18 cellular contexts compared by ENCODE assay signal in genomic region chr3:170486398-170486797, GRCh38.
DNase-seq lines count a peak whose midpoint lies in the region; ATAC-seq and TF ChIP-seq lines count a peak whose summit lies in the region.
"Had no signal": no experiment of that assay in that cellular context is flagged by ENCODE, and none has a peak within 500 bp of the region (broad histone marks: within the 10 kb centered on the region; RNA-seq: fewer than 3 reads in every experiment).

No MANE protein-coding gene starts in this region.

- H2AK9ac ChIP-seq in IMR-90 (replicated peaks; ENCODE audit: low read depth, low read length, poor library complexity) = no peak overlapping the region

- in situ Hi-C loops in IMR-90 (cut with MboI; ENCODE audit: low sequenced_read_pairs) = no loop called here

- 80% methylated on average over 1 of the region's 9 CpGs; no CpG with 5 or more reads in 1 of the 2 experiments for WGBS in IMR-90 (ENCODE audit: extremely low coverage in 2 of 2, insufficient read length in 1 of 2), 2 experiments

- no peak for ATAC-seq in IMR-90 (ENCODE audit: low read depth)
- no peak for ATAC-seq in HG02798 (IDR thresholded peaks at IDR 0.05; ENCODE audit: poor library complexity, unreplicated experiment)
- ATAC-seq: CD8-positive, alpha-beta T cell; GM12878 had no signal

- H3K4me2 ChIP-seq in IMR-90 (ENCODE audit: low read depth, low read length) = no peak overlapping the region
- H3K4me2 ChIP-seq: BLaER1 treated with 17β-estradiol and CSF1 and Interleukin-3, amounts not matched to agents 10 nM and 100 nM had no signal

- TF ChIP-seq CTCF in IMR-90 (conservative IDR thresholded peaks at IDR 0.05; ENCODE audit: low read depth, low read length) (no peak), BE2C (IDR thresholded peaks at IDR 0.05; ENCODE audit: low read depth, low read length) (no peak)

- no peak overlapping the region for H3K56ac ChIP-seq in IMR-90 (ENCODE audit: extremely low read depth, insufficient read depth, low read length)

- H3K4me3 ChIP-seq in IMR-90 (ENCODE audit: insufficient read depth, low read depth, low read length) = no peak overlapping the region
- H3K4me3 ChIP-seq in BE2C (ENCODE audit: low read depth, low read length) = no peak overlapping the region
- H3K4me3 ChIP-seq: BLaER1 treated with 17β-estradiol and CSF1 and Interleukin-3, amounts not matched to agents 10 nM and 100 nM; GM12878 had no signal

- TF ChIP-seq RAD21 in IMR-90 (IDR thresholded peaks at IDR 0.05; ENCODE audit: low read length) = no peak

- BruUV-seq in IMR-90 (replicated peaks; lab: Mats Ljungman, UMichigan) = no TSS peak

- H4K20me1 ChIP-seq in IMR-90 (ENCODE audit: insufficient read depth, low read length) = no peaks in the 10 kb centered on the region
- H4K20me1 ChIP-seq: BLaER1 treated with 17β-estradiol and CSF1 and Interleukin-3, amounts not matched to agents 10 nM and 100 nM had no signal

- no peak overlapping the region for H4K8ac ChIP-seq in IMR-90 (ENCODE audit: low read depth in 2 of 2, low read length in 2 of 2)

- H2AK5ac ChIP-seq in IMR-90 (ENCODE audit: low read depth, low read length) = no peak overlapping the region

- peak overlapping the region; percentile 3; the same call in 1 of the 3 replicates for H2BK15ac ChIP-seq in IMR-90 (ENCODE audit: low read depth, low read length)

- H2AFZ ChIP-seq in IMR-90 (replicated peaks; ENCODE audit: low read length, poor library complexity) = no peak overlapping the region

- H3K36me3 ChIP-seq in IMR-90 (ENCODE audit: control insufficient read depth, insufficient read depth, low read length) (no peaks in the 10 kb centered on the region), BE2C (peaks cover 48% of the 10 kb centered on the region)
- H3K36me3 ChIP-seq: BLaER1 treated with 17β-estradiol and CSF1 and Interleukin-3, amounts not matched to agents 10 nM and 100 nM had no signal

- H3K4me1 ChIP-seq in IMR-90 (ENCODE audit: control insufficient read depth, insufficient read depth, low read length) (no peaks in the 10 kb centered on the region; the same call in 1 of the 2 replicates), BE2C (peaks cover 14% of the 10 kb centered on the region)
- H3K4me1 ChIP-seq: BLaER1 treated with 17β-estradiol and CSF1 and Interleukin-3, amounts not matched to agents 10 nM and 100 nM had no signal

- CTCF ChIA-PET in IMR-90 (lab: Yijun Ruan, JAX) = interaction anchor here (1.4 kb wide), 1 partner anchor 14 kb away, joined by 5 read pairs; no protein-coding TSS in a partner anchor

- no peak overlapping the region for H3K14ac ChIP-seq in IMR-90 (replicated peaks; ENCODE audit: low read depth, low read length)

- H3K18ac ChIP-seq in IMR-90 (ENCODE audit: low read depth, low read length) = no peak overlapping the region

- no peak overlapping the region for H3K23ac ChIP-seq in IMR-90 (ENCODE audit: low read depth, low read length)

- no peak overlapping the region for H2BK120ac ChIP-seq in IMR-90 (ENCODE audit: low read depth, low read length)

- no peak overlapping the region for H3K9ac ChIP-seq in IMR-90 (ENCODE audit: low read depth, low read length)
- H3K9ac ChIP-seq: BLaER1 treated with 17β-estradiol and CSF1 and Interleukin-3, amounts not matched to agents 10 nM and 100 nM had no signal

- H3K9me1 ChIP-seq in IMR-90 (ENCODE audit: insufficient read depth, low read length) = 0 out of 2 replicates have a peak, but pooled peaks cover 3% of the 10 kb centered on the region

- H4K5ac ChIP-seq in IMR-90 (ENCODE audit: low read depth, low read length) = no peak overlapping the region

- dilution Hi-C loops in IMR-90 (cut with HindIII; ENCODE audit: low sequenced_read_pairs, unreplicated experiment) = no loop called here

- H3K9me3 ChIP-seq in IMR-90 (ENCODE audit: control insufficient read depth, insufficient read depth, low read length) (no peaks in the 10 kb centered on the region), BE2C (no peaks in the 10 kb centered on the region)
- H3K9me3 ChIP-seq: BLaER1 treated with 17β-estradiol and CSF1 and Interleukin-3, amounts not matched to agents 10 nM and 100 nM had no signal

- no peak for TF ChIP-seq POLR2A in IMR-90 (IDR thresholded peaks at IDR 0.05; ENCODE audit: low read depth, low read length)

- H2BK5ac ChIP-seq in IMR-90 (ENCODE audit: low read depth, low read length, poor library complexity, severe bottlenecking) = no peak overlapping the region

- H3K27me3 ChIP-seq in IMR-90 (ENCODE audit: control insufficient read depth, insufficient read depth, low read length) (peaks cover 2% of the 10 kb centered on the region; the same call in 1 of the 2 replicates), layer of hippocampus (ENCODE audit: control insufficient read depth, insufficient read depth, low read length) (no peaks in the 10 kb centered on the region), BE2C (no peaks in the 10 kb centered on the region)
- H3K27me3 ChIP-seq: BLaER1 treated with 17β-estradiol and CSF1 and Interleukin-3, amounts not matched to agents 10 nM and 100 nM had no signal

- H3K27ac ChIP-seq in IMR-90 (ENCODE audit: insufficient read depth, low read length) = no peak overlapping the region
- peak overlapping the region; percentile 95 for H3K27ac ChIP-seq in caudate nucleus (ENCODE audit: low read depth, low read length)
- H3K27ac ChIP-seq in layer of hippocampus (ENCODE audit: low read depth, low read length) = peak overlapping the region; percentile 98
- peak overlapping the region; percentile 97 for H3K27ac ChIP-seq in temporal lobe (ENCODE audit: low read depth, low read length)
- H3K27ac ChIP-seq: BLaER1 treated with 17β-estradiol and CSF1 and Interleukin-3, amounts not matched to agents 10 nM and 100 nM; HL-60 had no signal

- no peaks in the 10 kb centered on the region for H3K79me1 ChIP-seq in IMR-90 (ENCODE audit: low read depth in 1 of 2, low read length in 2 of 2)

- H3K4ac ChIP-seq in IMR-90 (ENCODE audit: low read depth, low read length) = no peak overlapping the region

- intact Hi-C loops in IMR-90 (cut with micrococcal nuclease) = no loop called here

- POLR2A ChIA-PET in IMR-90 (lab: Charles Lee; ENCODE audit: unreplicated experiment) = no interaction called here

- DNase-seq in IMR-90 (no peak), caudate nucleus (lab: John Stamatoyannopoulos, UW) (no peak), BE2C (no peak), NCI-H2196 treated with DMSO at 0.1 percent for 48 hours (lab: John Stamatoyannopoulos, UW; ENCODE audit: unreplicated experiment) (no peak)
- DNase-seq: 8988T; Calu3; CD8-positive, alpha-beta T cell; DMS53; DND-41; EL; GOT3; H9 had no signal

- no peak overlapping the region for H2BK20ac ChIP-seq in IMR-90 (ENCODE audit: low read depth, low read length)

- no peak overlapping the region for H4K91ac ChIP-seq in IMR-90 (ENCODE audit: insufficient read depth, low read depth, low read length)

TF ChIP-seq in IMR-90, 13 proteins besides CTCF, POLR2A, EP300 and RAD21:
- TF ChIP-seq CEBPB (IDR thresholded peaks at IDR 0.05; ENCODE audit: low read depth, low read length) (no peak), NFE2L2 (IDR thresholded peaks at IDR 0.05; ENCODE audit: low read depth, low read length) (no peak), MXI1 (IDR thresholded peaks at IDR 0.05; ENCODE audit: borderline replicate concordance, low read depth, low read length) (no peak), MAZ (IDR thresholded peaks at IDR 0.05; ENCODE audit: borderline replicate concordance, low read depth, low read length) (no peak), ELK1 (IDR thresholded peaks at IDR 0.05; ENCODE audit: borderline replicate concordance, low read depth, low read length) (no peak), FOS (IDR thresholded peaks at IDR 0.05; ENCODE audit: low read depth, low read length) (no peak)
TF ChIP-seq in IMR-90: peak in this region for 0.
